In genomic region chr7:26356929-26357792, GRCh38 we compare ENCODE assay signal across 17 cellular contexts.
"Had no signal": no experiment of that assay in that cellular context is flagged by ENCODE, and none has a peak within 500 bp of the region (broad histone marks: within the 10 kb centered on the region; RNA-seq: fewer than 3 reads in every experiment).

No MANE protein-coding gene starts in this region.

- H3K36me3 Mint-ChIP-seq: brain had no signal

- H3K9me3 ChIP-seq: ovary, sigmoid colon, upper lobe of right lung had no signal

- H3K36me3 ChIP-seq: ovary, sigmoid colon, upper lobe of right lung had no signal

- H3K4me3 ChIP-seq: lung, ovary, sigmoid colon, upper lobe of right lung had no signal

- ATAC-seq: activated naive CD8-positive, alpha-beta T cell treated with anti-CD3 and anti-CD28 coated beads, Interleukin-2, amount 50 U/mL, for 24 hours; stimulated activated naive B cell treated with anti-CD40 and anti-IgM and Interleukin-4, amounts not matched to agents 10 μg/mL and 1 μg/mL and 100 μg/mL, for 72 hours; upper lobe of right lung had no signal

- H3K9me3 Mint-ChIP-seq: activated CD4-positive, alpha-beta memory T cell treated with anti-CD3 and anti-CD28 coated beads for 36 hours; activated naive CD4-positive, alpha-beta T cell treated with anti-CD3 and anti-CD28 coated beads for 36 hours; activated naive CD8-positive, alpha-beta T cell treated with anti-CD3 and anti-CD28 coated beads, Interleukin-2, amount 50 U/mL, for 24 hours; activated T-cell treated with anti-CD3 and anti-CD28 coated beads, Interleukin-2, amount 50 U/mL, for 24 hours; nephron progenitor cell; stimulated activated naive B cell treated with anti-CD40 and anti-IgM and Interleukin-4, amounts not matched to agents 10 μg/mL and 1 μg/mL and 100 μg/mL, for 72 hours had no signal

- H3K4me3 Mint-ChIP-seq: activated CD4-positive, alpha-beta memory T cell treated with anti-CD3 and anti-CD28 coated beads for 36 hours; activated naive CD4-positive, alpha-beta T cell treated with anti-CD3 and anti-CD28 coated beads for 36 hours; activated naive CD8-positive, alpha-beta T cell treated with anti-CD3 and anti-CD28 coated beads, Interleukin-2, amount 50 U/mL, for 24 hours; activated T-cell treated with anti-CD3 and anti-CD28 coated beads, Interleukin-2, amount 50 U/mL, for 24 hours; nephron progenitor cell; stimulated activated naive B cell treated with anti-CD40 and anti-IgM and Interleukin-4, amounts not matched to agents 10 μg/mL and 1 μg/mL and 100 μg/mL, for 72 hours had no signal

- H3K4me1 ChIP-seq: sigmoid colon, upper lobe of right lung had no signal

- H3K27ac Mint-ChIP-seq: activated CD4-positive, alpha-beta memory T cell treated with anti-CD3 and anti-CD28 coated beads for 36 hours; activated naive CD4-positive, alpha-beta T cell treated with anti-CD3 and anti-CD28 coated beads for 36 hours; activated naive CD8-positive, alpha-beta T cell treated with anti-CD3 and anti-CD28 coated beads, Interleukin-2, amount 50 U/mL, for 24 hours; activated T-cell treated with anti-CD3 and anti-CD28 coated beads, Interleukin-2, amount 50 U/mL, for 24 hours; nephron progenitor cell; stimulated activated naive B cell treated with anti-CD40 and anti-IgM and Interleukin-4, amounts not matched to agents 10 μg/mL and 1 μg/mL and 100 μg/mL, for 72 hours had no signal

- H3K27ac ChIP-seq: ovary, sigmoid colon, upper lobe of right lung had no signal

- H3K27me3 Mint-ChIP-seq: activated CD4-positive, alpha-beta memory T cell treated with anti-CD3 and anti-CD28 coated beads for 36 hours; activated naive CD8-positive, alpha-beta T cell treated with anti-CD3 and anti-CD28 coated beads, Interleukin-2, amount 50 U/mL, for 24 hours; activated T-cell treated with anti-CD3 and anti-CD28 coated beads, Interleukin-2, amount 50 U/mL, for 24 hours; stimulated activated naive B cell treated with anti-CD40 and anti-IgM and Interleukin-4, amounts not matched to agents 10 μg/mL and 1 μg/mL and 100 μg/mL, for 72 hours had no signal

- H3K27me3 ChIP-seq: ovary, upper lobe of right lung had no signal

- DNase-seq: activated CD4-positive, alpha-beta memory T cell treated with anti-CD3 and anti-CD28 coated beads for 36 hours; activated CD4-positive, alpha-beta T cell treated with anti-CD3 and anti-CD28 coated beads for 4 hours; activated naive CD4-positive, alpha-beta T cell treated with anti-CD3 and anti-CD28 coated beads for 36 hours; activated naive CD8-positive, alpha-beta T cell treated with anti-CD3 and anti-CD28 coated beads, Interleukin-2, amount 50 U/mL, for 24 hours; activated T-cell treated with anti-CD3 and anti-CD28 coated beads, Interleukin-2, amount 50 U/mL, for 24 hours; anterior cingulate cortex; caudate nucleus; head of caudate nucleus; midbrain; nephron progenitor cell; ovary; sigmoid colon; stimulated activated CD4-positive, alpha-beta T cell treated with anti-CD3 and anti-CD28 coated beads, Interleukin-4, amount 100 ng/mL, for 4 hours; stimulated activated naive B cell treated with anti-CD40 and anti-IgM and Interleukin-4, amounts not matched to agents 10 μg/mL and 1 μg/mL and 100 μg/mL, for 72 hours; upper lobe of right lung had no signal
